In genomic region chr7:54995631-54996340, GRCh38 we compare ENCODE assay signal across 8 cellular contexts. TPM values are rescaled to one million over a fixed set of nuclear protein-coding genes. Genes with fewer than 3 reads are reported as not detected.
DNase-seq lines count a peak whose midpoint lies in the region; ATAC-seq and TF ChIP-seq lines count a peak whose summit lies in the region.

No MANE protein-coding gene starts in this region.

- no peak for TF ChIP-seq EP300 in upper lobe of left lung (IDR thresholded peaks at IDR 0.05)

- CTCF ChIA-PET in Calu3 (lab: Charles Lee) = interaction anchor here (0.6 to 1.9 kb wide), 5 partner anchors 10 to 54 kb away, joined by 3 to 7 read pairs (median 3); no protein-coding TSS in a partner anchor

- DNase-seq in Calu3 = peak; percentile 66
- DNase-seq in HT-29 (ENCODE audit: low spot score) = peak; percentile 92
- DNase-seq in dermis blood vessel endothelial cell = peak; percentile 52
- no peak for DNase-seq in NCI-H1105 (lab: John Stamatoyannopoulos, UW)
- no peak for DNase-seq in coronary artery (ENCODE audit: low spot score)
- DNase-seq in NCI-H2196 (lab: John Stamatoyannopoulos, UW; ENCODE audit: unreplicated experiment) = no peak
- DNase-seq in upper lobe of left lung = no peak

- TF ChIP-seq CTCF in Calu3 (IDR thresholded peaks at IDR 0.05; ENCODE audit: unreplicated experiment) (no peak), coronary artery (IDR thresholded peaks at IDR 0.05) (no peak), upper lobe of left lung (IDR thresholded peaks at IDR 0.05) (no peak)

- 57 to 63% methylated on average over 5 of the region's 5 CpGs for WGBS in upper lobe of left lung, 2 donors

- H3K4me1 ChIP-seq in upper lobe of left lung = no peaks in the 10 kb centered on the region

- ATAC-seq in GM21381 (IDR thresholded peaks at IDR 0.05; ENCODE audit: unreplicated experiment) (peak; percentile 91), upper lobe of left lung (ENCODE audit: low FRiP score in 2 of 2) (no peak)

- H3K4me3 Mint-ChIP-seq in Calu3 (ENCODE audit: low read depth, unreplicated experiment) = peak overlapping the region; percentile 5

- H3K36me3 Mint-ChIP-seq in Calu3 (ENCODE audit: insufficient read depth, unreplicated experiment) = peaks cover 4% of the 10 kb centered on the region

- intact Hi-C loops in Calu3 (cut with micrococcal nuclease; ENCODE audit: unreplicated experiment) = no loop called here

- H3K27me3 Mint-ChIP-seq in Calu3 (ENCODE audit: unreplicated experiment) = no peaks in the 10 kb centered on the region

- H3K9me3 Mint-ChIP-seq in Calu3 (ENCODE audit: low read depth, unreplicated experiment) = peaks cover 2% of the 10 kb centered on the region

- no peak overlapping the region for H3K4me3 ChIP-seq in coronary artery
- H3K4me3 ChIP-seq in upper lobe of left lung = no peak overlapping the region

- H3K4me1 Mint-ChIP-seq in Calu3 (ENCODE audit: low read depth, unreplicated experiment) = peaks cover 32% of the 10 kb centered on the region

- H3K27ac Mint-ChIP-seq in Calu3 (ENCODE audit: unreplicated experiment) = peak overlapping the region; percentile 47

- BruUV-seq in Calu3 (replicated peaks; lab: Mats Ljungman, UMichigan) = no TSS peak

- TF ChIP-seq POLR2A in upper lobe of left lung (IDR thresholded peaks at IDR 0.05) = no peak

- no peaks in the 10 kb centered on the region for H3K36me3 ChIP-seq in upper lobe of left lung

- no peaks in the 10 kb centered on the region for H3K9me3 ChIP-seq in upper lobe of left lung

- H3K27ac ChIP-seq in coronary artery = no peak overlapping the region
- H3K27ac ChIP-seq in upper lobe of left lung = no peak overlapping the region

- H3K27me3 ChIP-seq in upper lobe of left lung = no peaks in the 10 kb centered on the region

RNA-seq across cellular contexts. Expression of gene EGFR, which starts 23.0 kb away (rescaled TPM):
- total RNA-seq in Calu3 (2022) (85.3 and 87.4 TPM in 2 replicates), dermis blood vessel endothelial cell (0.56 and 0.85 TPM in 2 replicates), upper lobe of left lung (100 to 1,000 TPM in 2 of 6 donors, 10 to 100 TPM in 4; 58.7 to 110 (median 93.2) TPM)
- total RNA-seq in HT-29 (2014; rRNA removed; shearing (Covaris generic)) = 28.1 and 30.4 TPM in 2 replicates

Comparison
In these comparisons a context has a peak if more than half of its experiments do, and no peak if none do; other contexts are left out.
1. DNase-seq: peak in Calu3 (single experiment), HT-29 (single experiment) and dermis blood vessel endothelial cell (single experiment); none in NCI-H1105 (single experiment), coronary artery (single experiment), NCI-H2196 (single experiment) and upper lobe of left lung (0 of 2).
2. RNA of gene EGFR, which starts 23.0 kb away (total RNA-seq): 58.7 to 110 TPM in upper lobe of left lung, 85.3 to 87.4 TPM in Calu3 and 28.1 to 30.4 TPM in HT-29; 0.56 to 0.85 TPM in dermis blood vessel endothelial cell; every median in the first group is over 10 times any median in the second.